Comparison of ENCODE assay signal across 1 cellular context in genomic region chr3:43497905-43498365, GRCh38.
TF ChIP-seq lines count a peak whose summit lies in the region.

No MANE protein-coding gene starts in this region.

TF ChIP-seq in IMR-90, 13 proteins besides CTCF, POLR2A, EP300 and RAD21:
- TF ChIP-seq FOS (IDR thresholded peaks at IDR 0.05; ENCODE audit: low read depth, low read length) = peak; percentile 56; the same call in 1 of the 2 replicates
- peak; percentile 94 for TF ChIP-seq CEBPB (IDR thresholded peaks at IDR 0.05; ENCODE audit: low read depth, low read length)
- TF ChIP-seq MXI1 (IDR thresholded peaks at IDR 0.05; ENCODE audit: borderline replicate concordance, low read depth, low read length) = no peak
- no peak for TF ChIP-seq NFE2L2 (IDR thresholded peaks at IDR 0.05; ENCODE audit: low read depth, low read length)
- TF ChIP-seq MAZ (IDR thresholded peaks at IDR 0.05; ENCODE audit: borderline replicate concordance, low read depth, low read length) = no peak
